8 cellular contexts compared by ENCODE assay signal in genomic region chr6:75244063-75244575, GRCh38. TPM values are rescaled to one million over a fixed set of nuclear protein-coding genes. Genes with fewer than 3 reads are reported as not detected.
A peak's percentile ranks its signal among the peaks of the same experiment; 100 is the strongest.
DNase-seq lines count a peak whose midpoint lies in the region; ATAC-seq, FAIRE-seq and TF ChIP-seq lines count a peak whose summit lies in the region.

No MANE protein-coding gene starts in this region.

- WGBS in thymus: 31% methylated on average over 15 of the region's 15 CpGs

- peaks cover 20% of the 10 kb centered on the region for H3K27me3 Mint-ChIP-seq in stimulated activated naive CD8-positive, alpha-beta T cell treated with anti-CD3 and anti-CD28 coated beads, Interleukin-15, Interleukin-2, amounts not matched to agents 100 ng/mL and 50 ng/mL, for 24 hours
- H3K27me3 Mint-ChIP-seq in astrocyte (ENCODE audit: low read depth, unreplicated experiment): no peaks in the 10 kb centered on the region

- H3K9ac ChIP-seq in HUES6 (ENCODE audit: low read length) (peak overlapping the region; percentile 79), astrocyte (ENCODE audit: low read length) (peak overlapping the region; percentile 99)

- H3K9me3 ChIP-seq in HUES6 (ENCODE audit: control insufficient read depth, insufficient read depth, low read depth, low read length): no peaks in the 10 kb centered on the region
- H3K9me3 ChIP-seq in astrocyte (ENCODE audit: insufficient read depth, low read depth, low read length): no peaks in the 10 kb centered on the region
- no peaks in the 10 kb centered on the region for H3K9me3 ChIP-seq in thymus (ENCODE audit: control insufficient read depth)

- H3K36me3 Mint-ChIP-seq in stimulated activated naive CD8-positive, alpha-beta T cell treated with anti-CD3 and anti-CD28 coated beads, Interleukin-15, Interleukin-2, amounts not matched to agents 100 ng/mL and 50 ng/mL, for 24 hours (ENCODE audit: low read depth): peaks cover 31% of the 10 kb centered on the region
- peaks cover 7% of the 10 kb centered on the region for H3K36me3 Mint-ChIP-seq in astrocyte (ENCODE audit: low read depth, unreplicated experiment)

- peaks cover 26% of the 10 kb centered on the region for H3K4me1 Mint-ChIP-seq in stimulated activated naive CD8-positive, alpha-beta T cell treated with anti-CD3 and anti-CD28 coated beads, Interleukin-15, Interleukin-2, amounts not matched to agents 100 ng/mL and 50 ng/mL, for 24 hours (ENCODE audit: low read depth)
- H3K4me1 Mint-ChIP-seq in astrocyte (ENCODE audit: low read depth, unreplicated experiment): peaks cover 8% of the 10 kb centered on the region

- H3K27me3 ChIP-seq in HUES6 (ENCODE audit: control insufficient read depth, insufficient read depth, low read length) (no peaks in the 10 kb centered on the region), astrocyte (ENCODE audit: insufficient read depth, low read length) (no peaks in the 10 kb centered on the region), layer of hippocampus (ENCODE audit: control insufficient read depth, insufficient read depth, low read length) (no peaks in the 10 kb centered on the region), thymus (ENCODE audit: control insufficient read depth, insufficient read depth) (no peaks in the 10 kb centered on the region)

- H2AFZ ChIP-seq in astrocyte (ENCODE audit: low read depth, low read length): peak overlapping the region; percentile 79

- DNase-seq in stimulated activated naive CD8-positive, alpha-beta T cell treated with anti-CD3 and anti-CD28 coated beads, Interleukin-15, Interleukin-2, amounts not matched to agents 100 U/mL and 50 U/mL, for 24 hours: no peak
- DNase-seq in astrocyte (ENCODE audit: low read depth) (no peak), SKM-1 (lab: John Stamatoyannopoulos, UW; ENCODE audit: unreplicated experiment) (no peak), islet precursor cell (no peak)

- peak overlapping the region; percentile 99 for H3K4me3 Mint-ChIP-seq in stimulated activated naive CD8-positive, alpha-beta T cell treated with anti-CD3 and anti-CD28 coated beads, Interleukin-15, Interleukin-2, amounts not matched to agents 100 ng/mL and 50 ng/mL, for 24 hours
- H3K4me3 Mint-ChIP-seq in astrocyte (ENCODE audit: unreplicated experiment): peak overlapping the region; percentile 97

- H3K36me3 ChIP-seq in HUES6 (ENCODE audit: control insufficient read depth, insufficient read depth, low read length) (peaks cover 24% of the 10 kb centered on the region), astrocyte (ENCODE audit: insufficient read depth, low read length) (peaks cover 6% of the 10 kb centered on the region), thymus (ENCODE audit: control insufficient read depth, insufficient read depth) (peaks cover 1% of the 10 kb centered on the region)

- H3K27ac ChIP-seq in HUES6 (ENCODE audit: low read depth, low read length) (peak overlapping the region; percentile 24; the same call in 1 of the 2 replicates), astrocyte (ENCODE audit: low read depth, low read length) (peak overlapping the region; percentile 95), layer of hippocampus (ENCODE audit: low read depth, low read length) (peak overlapping the region; percentile 64), thymus (ENCODE audit: low read depth) (peak overlapping the region; percentile 70)

- H3K4me3 ChIP-seq in HUES6 (ENCODE audit: low read depth, low read length): peak overlapping the region; percentile 93
- H3K4me3 ChIP-seq in astrocyte (ENCODE audit: insufficient read depth, low read depth, low read length): peak overlapping the region; percentile 99
- H3K4me3 ChIP-seq in thymus (ENCODE audit: low read length): peak overlapping the region; percentile 83

- peak overlapping the region; percentile 99 for H3K27ac Mint-ChIP-seq in stimulated activated naive CD8-positive, alpha-beta T cell treated with anti-CD3 and anti-CD28 coated beads, Interleukin-15, Interleukin-2, amounts not matched to agents 100 ng/mL and 50 ng/mL, for 24 hours
- peak overlapping the region; percentile 99 for H3K27ac Mint-ChIP-seq in astrocyte (ENCODE audit: unreplicated experiment)

- H3K4me1 ChIP-seq in HUES6 (ENCODE audit: control insufficient read depth, insufficient read depth, low read length) (peaks cover 6% of the 10 kb centered on the region; the same call in 1 of the 2 replicates), astrocyte (ENCODE audit: insufficient read depth, low read length) (peaks cover 5% of the 10 kb centered on the region), thymus (ENCODE audit: control insufficient read depth, insufficient read depth, low read length) (no peaks in the 10 kb centered on the region)

- H3K9me3 Mint-ChIP-seq in stimulated activated naive CD8-positive, alpha-beta T cell treated with anti-CD3 and anti-CD28 coated beads, Interleukin-15, Interleukin-2, amounts not matched to agents 100 ng/mL and 50 ng/mL, for 24 hours: no peaks in the 10 kb centered on the region
- no peaks in the 10 kb centered on the region for H3K9me3 Mint-ChIP-seq in astrocyte (ENCODE audit: unreplicated experiment)

- peak overlapping the region; percentile 90 for H3K4me2 ChIP-seq in astrocyte (ENCODE audit: low read length)

- FAIRE-seq in astrocyte (lab: Jason Lieb, UNC): no peak

- no peak for ATAC-seq in stimulated activated naive CD8-positive, alpha-beta T cell treated with anti-CD3 and anti-CD28 coated beads, Interleukin-15, Interleukin-2, amounts not matched to agents 100 U/mL and 50 U/mL, for 24 hours

- no peak for TF ChIP-seq CTCF in astrocyte (IDR thresholded peaks at IDR 0.05; ENCODE audit: insufficient read depth, low read depth, low read length)

- H4K20me1 ChIP-seq in astrocyte (ENCODE audit: insufficient read depth, low read length): peaks cover 12% of the 10 kb centered on the region

- H3K79me2 ChIP-seq in astrocyte (ENCODE audit: insufficient read depth, low read length): peaks cover 43% of the 10 kb centered on the region

RNA-seq across cellular contexts. Expression of gene COX7A2, which starts 0.5 kb away (rescaled TPM):
- 429 and 463 TPM in 2 replicates for total RNA-seq in astrocyte
- 422 TPM for polyA plus RNA-seq in thymus

RNA-seq across cellular contexts. Expression of gene COL12A1, which starts 38.3 kb away (rescaled TPM):
- 106 and 202 TPM in 2 replicates for total RNA-seq in astrocyte
- 6.8 TPM for polyA plus RNA-seq in thymus

RNA-seq across cellular contexts. Expression of gene TMEM30A, which starts 40.5 kb away (rescaled TPM):
- 166 and 171 TPM in 2 replicates for total RNA-seq in astrocyte
- polyA plus RNA-seq in thymus: 45.8 TPM

Comparison
In these comparisons a context has a peak if more than half of its experiments do, and no peak if none do; other contexts are left out.
1. H3K27ac ChIP-seq: peak in every context shown above with its lines; median percentile 95 in astrocyte; 70 in thymus; 64 in layer of hippocampus; 24 in HUES6.